8 cellular contexts compared by ENCODE assay signal in the genomic region with DNA sequence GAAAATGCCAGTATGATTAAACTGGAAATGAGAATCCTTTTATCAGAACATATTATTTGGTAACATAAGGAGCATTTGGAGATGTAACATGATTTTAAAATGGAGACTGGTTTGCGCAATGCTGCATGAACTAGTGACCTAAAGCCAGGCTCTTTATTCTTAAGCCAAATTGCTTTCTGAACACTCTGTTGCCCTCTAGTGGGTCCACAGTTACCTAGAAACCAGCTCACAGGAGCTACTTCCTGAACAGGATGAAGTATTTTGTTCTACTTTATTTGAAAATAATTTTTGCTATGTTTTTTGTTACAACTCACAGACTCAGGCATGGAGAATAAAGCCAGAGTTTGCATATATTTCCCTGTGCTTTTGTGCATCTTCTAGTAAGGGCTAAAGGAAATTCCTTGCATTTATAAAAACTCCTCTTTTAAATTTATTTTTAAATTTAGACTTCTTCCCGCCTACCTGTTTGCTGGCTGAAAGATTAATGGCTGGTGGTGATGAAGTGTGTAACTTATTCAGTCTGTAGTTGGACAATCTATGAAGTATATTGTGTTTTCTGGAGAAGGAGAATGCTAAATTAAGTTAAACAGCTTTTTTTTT.
DNase-seq lines count a peak whose midpoint lies in the region; ATAC-seq lines count a peak whose summit lies in the region.

No MANE protein-coding gene starts in this region.

- H3K27ac ChIP-seq in right cardiac atrium (ENCODE audit: low read length) = no peak overlapping the region

- H3K4me3 ChIP-seq in right cardiac atrium (ENCODE audit: low read length) (no peak overlapping the region), skeletal muscle cell (ENCODE audit: low read depth, low read length) (no peak overlapping the region)

- no peaks in the 10 kb centered on the region for H3K4me1 ChIP-seq in right cardiac atrium (ENCODE audit: control insufficient read depth, insufficient read depth, low read length)

- ATAC-seq in HG03432 (IDR thresholded peaks at IDR 0.05; ENCODE audit: unreplicated experiment) = peak; percentile 62
- peak; percentile 85 to 89 for ATAC-seq in right cardiac atrium
- no peak for ATAC-seq in activated CD4-positive, CD25-positive, alpha-beta regulatory T cell treated with anti-CD3 and anti-CD28 coated beads, Interleukin-2, amount 50 U/mL, for 24 hours

- peak; percentile 14 for DNase-seq in stimulated activated CD4-positive, alpha-beta T cell treated with anti-CD3 and anti-CD28 coated beads, Interleukin-1b, Interleukin-23, amount 100 ng/mL, for 48 hours
- DNase-seq in stimulated activated CD4-positive, alpha-beta T cell treated with anti-CD3 and anti-CD28 coated beads, Interleukin-4, amount 100 ng/mL, for 4 hours = no peak
- DNase-seq in NCI-H524 treated with DMSO at 0.1 percent for 48 hours (lab: John Stamatoyannopoulos, UW) = peak; percentile 8
- DNase-seq in amniotic epithelial cell (ENCODE audit: low read depth) = peak; percentile 92
- DNase-seq in right cardiac atrium = peak in 2 of 3 donors; percentile 13 to 32
- peak; percentile 77 for DNase-seq in skeletal muscle cell (ENCODE audit: low read depth)

- no peaks in the 10 kb centered on the region for H3K9me3 ChIP-seq in right cardiac atrium (ENCODE audit: control insufficient read depth, low read length)

- H3K27me3 ChIP-seq in right cardiac atrium (ENCODE audit: control insufficient read depth, insufficient read depth) = no peaks in the 10 kb centered on the region

- intact Hi-C loops in right cardiac atrium (cut with DNase I) = loop anchor here in 3 of 4 donors (5.0 to 10.0 kb wide), 3 partner anchors 365 to 993 kb away; a partner anchor contains a TSS

- WGBS in right cardiac atrium = 52% methylated on average over 2 of the region's 2 CpGs

Comparison
In these comparisons a context has a peak if more than half of its experiments do, and no peak if none do; other contexts are left out.
1. DNase-seq: peak in stimulated activated CD4-positive, alpha-beta T cell treated with anti-CD3 and anti-CD28 coated beads, Interleukin-1b, Interleukin-23, amount 100 ng/mL, for 48 hours (single experiment), NCI-H524 treated with DMSO at 0.1 percent for 48 hours (single experiment), amniotic epithelial cell (single experiment), right cardiac atrium (2 of 3) and skeletal muscle cell (single experiment); none in stimulated activated CD4-positive, alpha-beta T cell treated with anti-CD3 and anti-CD28 coated beads, Interleukin-4, amount 100 ng/mL, for 4 hours (0 of 2).
2. ATAC-seq: peak in HG03432 (single experiment) and right cardiac atrium (2 of 2); none in activated CD4-positive, CD25-positive, alpha-beta regulatory T cell treated with anti-CD3 and anti-CD28 coated beads, Interleukin-2, amount 50 U/mL, for 24 hours (0 of 2).